In the genomic region with DNA sequence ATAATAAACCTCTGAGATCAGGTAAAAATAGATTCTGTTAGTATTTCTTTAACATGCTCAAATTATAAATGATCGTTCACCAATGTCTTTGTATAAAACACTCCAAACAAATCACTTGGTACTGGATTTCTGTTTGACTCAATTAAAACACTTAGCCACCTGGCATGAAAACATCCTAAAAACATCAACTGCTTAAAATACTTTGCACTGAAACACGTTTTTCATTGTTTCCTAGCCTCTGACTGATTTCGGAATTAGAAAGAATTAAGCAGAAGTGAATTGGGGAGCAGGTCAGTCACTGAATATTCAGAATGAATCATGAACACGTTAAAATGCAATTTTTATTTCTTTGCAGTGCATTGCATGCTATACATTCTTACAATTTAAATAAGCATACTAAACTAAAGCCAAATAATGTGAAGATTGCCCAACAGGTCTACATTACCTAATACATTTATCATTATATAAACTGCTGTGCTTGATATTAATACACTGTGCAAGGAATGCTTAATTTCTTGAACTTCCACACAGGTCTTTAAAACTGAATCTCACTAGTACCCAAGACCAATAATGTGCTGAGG, we compare ENCODE assay signal across 12 cellular contexts. TPM values are rescaled to one million over a fixed set of nuclear protein-coding genes. Genes with fewer than 3 reads are reported as not detected.
DNase-seq lines count a peak whose midpoint lies in the region; ATAC-seq and TF ChIP-seq lines count a peak whose summit lies in the region.
"Had no signal": no experiment of that assay in that cellular context is flagged by ENCODE, and none has a peak within 500 bp of the region (broad histone marks: within the 10 kb centered on the region; RNA-seq: fewer than 3 reads in every experiment).

No MANE protein-coding gene starts in this region.

- H3K4me3 ChIP-seq in PC-9 (peak overlapping the region; percentile 65), fibroblast of villous mesenchyme (ENCODE audit: low read depth, low read length) (peak overlapping the region; percentile 66), rectal smooth muscle tissue (ENCODE audit: low read length) (peak overlapping the region; percentile 40)
- H3K4me3 ChIP-seq: BLaER1 treated with 17β-estradiol and CSF1 and Interleukin-3, amounts not matched to agents 10 nM and 100 nM had no signal

- peaks cover 57% of the 10 kb centered on the region for H3K79me2 ChIP-seq in PC-9 (ENCODE audit: low read depth)

- H3K4me2 ChIP-seq in PC-9 = peak overlapping the region; percentile 90
- H3K4me2 ChIP-seq: BLaER1 treated with 17β-estradiol and CSF1 and Interleukin-3, amounts not matched to agents 10 nM and 100 nM had no signal

- TF ChIP-seq CTCF in Calu3 (IDR thresholded peaks at IDR 0.05; ENCODE audit: unreplicated experiment) = no peak
- no peak for TF ChIP-seq CTCF in PC-9 (conservative IDR thresholded peaks at IDR 0.05)
- no peak for TF ChIP-seq CTCF in fibroblast of villous mesenchyme (IDR thresholded peaks at IDR 0.05; ENCODE audit: insufficient read depth, low read depth, low read length)
- TF ChIP-seq CTCF in CD4-positive, alpha-beta T cell (IDR thresholded peaks at IDR 0.05) = no peak

- H3K9ac ChIP-seq in rectal smooth muscle tissue (ENCODE audit: low read length) = no peak overlapping the region
- H3K9ac ChIP-seq: BLaER1 treated with 17β-estradiol and CSF1 and Interleukin-3, amounts not matched to agents 10 nM and 100 nM had no signal

- no peak for ATAC-seq in HG02623 (IDR thresholded peaks at IDR 0.05; ENCODE audit: unreplicated experiment)
- ATAC-seq in CD4-positive, alpha-beta T cell (ENCODE audit: poor library complexity) = no peak

- no peaks in the 10 kb centered on the region for H3K27me3 Mint-ChIP-seq in Calu3 (ENCODE audit: unreplicated experiment)
- H3K27me3 Mint-ChIP-seq in CD4-positive, alpha-beta T cell = peaks cover 57% of the 10 kb centered on the region

- BruUV-seq in Calu3 (replicated peaks; lab: Mats Ljungman, UMichigan) = TSS peak; percentile 42
- BruUV-seq in PC-9 (replicated peaks; lab: Mats Ljungman, UMichigan) = no TSS peak

- no peak overlapping the region for H3K4me3 Mint-ChIP-seq in Calu3 (ENCODE audit: low read depth, unreplicated experiment)
- no peak overlapping the region for H3K4me3 Mint-ChIP-seq in CD4-positive, alpha-beta T cell

- H2AFZ ChIP-seq in PC-9 = 0 out of 2 replicates have a peak overlapping the region, but pooled peaks have one; percentile 85

- H3K27ac ChIP-seq in PC-9 (peak overlapping the region; percentile 89), rectal smooth muscle tissue (ENCODE audit: low read depth, low read length) (peak overlapping the region; percentile 22)
- no peak overlapping the region for H3K27ac ChIP-seq in CD4-positive, alpha-beta T cell (ENCODE audit: low read depth, low read length)
- H3K27ac ChIP-seq: BLaER1 treated with 17β-estradiol and CSF1 and Interleukin-3, amounts not matched to agents 10 nM and 100 nM had no signal

- H3K27me3 ChIP-seq in PC-9 (ENCODE audit: insufficient read depth, low read depth) (no peaks in the 10 kb centered on the region), rectal smooth muscle tissue (ENCODE audit: control insufficient read depth, insufficient read depth, low read length) (no peaks in the 10 kb centered on the region)
- peaks cover 49% of the 10 kb centered on the region for H3K27me3 ChIP-seq in CD4-positive, alpha-beta T cell (ENCODE audit: control insufficient read depth, insufficient read depth, low read length)

- POLR2A ChIA-PET in PC-9 (lab: Charles Lee; ENCODE audit: unreplicated experiment) = interaction anchor here (0.5 to 0.6 kb wide), 2 partner anchors 128 to 233 kb away, joined by 3 to 6 read pairs; no protein-coding TSS in a partner anchor
- POLR2A ChIA-PET in CD4-positive, alpha-beta T cell (lab: Charles Lee) = no interaction called here

- H3K9me2 ChIP-seq in PC-9 (ENCODE audit: insufficient read depth) = no peaks in the 10 kb centered on the region

- peaks cover 21% of the 10 kb centered on the region for H3F3A ChIP-seq in PC-9 (ENCODE audit: insufficient read depth, low read depth)

- CTCF ChIA-PET in Calu3 (lab: Charles Lee) = no interaction called here
- CTCF ChIA-PET in PC-9 (lab: Charles Lee) = no interaction called here
- CTCF ChIA-PET in CD4-positive, alpha-beta T cell (lab: Charles Lee) = no interaction called here

- peaks cover 51% of the 10 kb centered on the region for H3K4me1 ChIP-seq in PC-9 (replicated peaks; ENCODE audit: insufficient read depth)
- H3K4me1 ChIP-seq in rectal smooth muscle tissue (ENCODE audit: control insufficient read depth, insufficient read depth, low read length) = peaks cover 19% of the 10 kb centered on the region

- no peaks in the 10 kb centered on the region for H4K20me1 ChIP-seq in PC-9 (ENCODE audit: insufficient read depth)
- H4K20me1 ChIP-seq: BLaER1 treated with 17β-estradiol and CSF1 and Interleukin-3, amounts not matched to agents 10 nM and 100 nM had no signal

- no peaks in the 10 kb centered on the region for H3K9me3 Mint-ChIP-seq in Calu3 (ENCODE audit: low read depth, unreplicated experiment)
- H3K9me3 Mint-ChIP-seq in CD4-positive, alpha-beta T cell = no peaks in the 10 kb centered on the region

- H3K4me1 Mint-ChIP-seq in Calu3 (ENCODE audit: low read depth, unreplicated experiment) = peaks cover 38% of the 10 kb centered on the region
- H3K4me1 Mint-ChIP-seq in CD4-positive, alpha-beta T cell (ENCODE audit: low read depth) = no peaks in the 10 kb centered on the region

- H3K36me3 Mint-ChIP-seq in Calu3 (ENCODE audit: insufficient read depth, unreplicated experiment) = peaks cover 25% of the 10 kb centered on the region
- no peaks in the 10 kb centered on the region for H3K36me3 Mint-ChIP-seq in CD4-positive, alpha-beta T cell (ENCODE audit: low read depth)

- intact Hi-C loops in Calu3 (cut with micrococcal nuclease; ENCODE audit: unreplicated experiment) (no loop called here), PC-9 (cut with micrococcal nuclease; ENCODE audit: unreplicated experiment) (loop anchor here (1.0 kb wide), 1 partner anchor 128 kb away; no protein-coding TSS in a partner anchor)
- intact Hi-C loops in CD4-positive, alpha-beta T cell (cut with DNase I, micrococcal nuclease) = no loop called here

- no peak overlapping the region for H3K27ac Mint-ChIP-seq in Calu3 (ENCODE audit: unreplicated experiment)
- H3K27ac Mint-ChIP-seq in CD4-positive, alpha-beta T cell = no peak overlapping the region

- H3K9me3 ChIP-seq in PC-9 (ENCODE audit: insufficient read depth, low read depth) = no peaks in the 10 kb centered on the region
- no peaks in the 10 kb centered on the region for H3K9me3 ChIP-seq in CD4-positive, alpha-beta T cell (ENCODE audit: control insufficient read depth, low read length)

- H3K36me3 ChIP-seq in PC-9 (ENCODE audit: low read depth) (no peaks in the 10 kb centered on the region), rectal smooth muscle tissue (ENCODE audit: control insufficient read depth, insufficient read depth, low read length) (no peaks in the 10 kb centered on the region)
- H3K36me3 ChIP-seq: BLaER1 treated with 17β-estradiol and CSF1 and Interleukin-3, amounts not matched to agents 10 nM and 100 nM had no signal

- DNase-seq in Calu3 = no peak
- peak in 1 of 2 experiments; percentile 60 for DNase-seq in PC-9
- DNase-seq in fibroblast of villous mesenchyme (ENCODE audit: low read depth) = no peak
- DNase-seq in amniotic stem cell (lab: John Stamatoyannopoulos, UW) = no peak
- DNase-seq in NCI-H82 (lab: John Stamatoyannopoulos, UW) = no peak
- no peak for DNase-seq in CD4-positive, alpha-beta T cell
- DNase-seq: foreskin melanocyte, Karpas-422, SIG-M5 had no signal

RNA-seq across cellular contexts. Expression of a gene that starts 1.6 kb away (rescaled TPM):
- total RNA-seq in Calu3 (2022) = 13.5 and 15.5 TPM in 2 replicates
- total RNA-seq in PC-9 (2021) = 9.7 and 11.2 TPM in 2 replicates
- total RNA-seq in fibroblast of villous mesenchyme = 5.2 and 13.4 TPM in 2 replicates
- not detected for total RNA-seq in CD4-positive, alpha-beta T cell
